Comparison of ENCODE assay signal across 8 cellular contexts in the genomic region with DNA sequence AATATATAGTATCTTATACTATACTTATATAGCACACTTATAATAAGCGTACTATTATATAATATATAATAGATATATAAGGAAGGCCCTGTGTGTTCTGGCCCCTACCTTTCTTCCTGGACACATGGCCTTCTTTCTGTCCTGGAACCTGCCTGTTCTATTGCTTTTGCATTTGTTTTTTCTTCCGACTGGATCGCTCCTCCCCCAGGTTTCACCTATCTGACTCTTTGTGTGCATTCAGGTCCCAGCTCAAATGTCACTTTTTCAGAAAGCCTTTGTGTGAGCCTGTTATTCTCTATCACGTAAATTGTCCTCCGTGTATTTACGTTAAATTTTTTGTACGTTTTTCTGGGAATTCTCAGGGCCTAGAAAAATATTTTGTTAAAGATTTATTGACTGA. TPM values are rescaled to one million over a fixed set of nuclear protein-coding genes. Genes with fewer than 3 reads are reported as not detected.
DNase-seq lines count a peak whose midpoint lies in the region; ATAC-seq and TF ChIP-seq lines count a peak whose summit lies in the region.

No MANE protein-coding gene starts in this region.

- no peaks in the 10 kb centered on the region for H3K9me3 ChIP-seq in RWPE2 (ENCODE audit: severe bottlenecking)

- no peaks in the 10 kb centered on the region for H3K36me3 ChIP-seq in RWPE2 (ENCODE audit: low read depth)

- H3K4me1 ChIP-seq in RWPE2 (ENCODE audit: insufficient read depth, poor library complexity, severe bottlenecking), result peaks cover 4% of the 10 kb centered on the region

- peak overlapping the region; percentile 94 for H3K27ac ChIP-seq in RWPE2 (ENCODE audit: poor library complexity, severe bottlenecking)
- H3K27ac ChIP-seq in skin epidermis, result peak overlapping the region in 19 of 21 experiments; percentile 35 to 100 (median 98)

- DNase-seq in HFF-Myc (ENCODE audit: extremely low read depth, low read depth) (no peak), RWPE2 (ENCODE audit: low spot score) (no peak), fibroblast of villous mesenchyme (ENCODE audit: low read depth) (no peak), OCI-M1 (lab: John Stamatoyannopoulos, UW) (no peak)

- ATAC-seq in RWPE2 (ENCODE audit: low read depth) (no peak), HG03378 (IDR thresholded peaks at IDR 0.05; ENCODE audit: unreplicated experiment) (no peak), GM19023 (IDR thresholded peaks at IDR 0.05; ENCODE audit: unreplicated experiment) (no peak), HG03432 (IDR thresholded peaks at IDR 0.05; ENCODE audit: unreplicated experiment) (no peak)

- TF ChIP-seq CTCF in HFF-Myc (IDR thresholded peaks at IDR 0.05; ENCODE audit: low read depth, low read length, missing control alignments), result no peak
- no peak for TF ChIP-seq CTCF in RWPE2 (IDR thresholded peaks at IDR 0.05; ENCODE audit: poor library complexity, severe bottlenecking)
- TF ChIP-seq CTCF in fibroblast of villous mesenchyme (IDR thresholded peaks at IDR 0.05; ENCODE audit: insufficient read depth, low read depth, low read length), result no peak

- no peaks in the 10 kb centered on the region for H3K27me3 ChIP-seq in RWPE2 (ENCODE audit: insufficient read depth, poor library complexity, severe bottlenecking)

- H3K4me3 ChIP-seq in HFF-Myc (replicated peaks; ENCODE audit: low read depth, low read length) (peak overlapping the region; percentile 95), RWPE2 (ENCODE audit: severe bottlenecking) (peak overlapping the region; percentile 80), fibroblast of villous mesenchyme (ENCODE audit: low read depth, low read length) (peak overlapping the region; percentile 97), skin epidermis (peak overlapping the region; percentile 51 to 95 (median 61))

RNA-seq across cellular contexts. Expression of a gene that starts 2.9 kb away (rescaled TPM):
- total RNA-seq in fibroblast of villous mesenchyme, result 116 and 119 TPM in 2 replicates
